Comparison of ENCODE assay signal across 14 cellular contexts in genomic region chr2:20179755-20180594, GRCh38. TPM values are rescaled to one million over a fixed set of nuclear protein-coding genes. Genes with fewer than 3 reads are reported as not detected.
DNase-seq lines count a peak whose midpoint lies in the region; ATAC-seq and TF ChIP-seq lines count a peak whose summit lies in the region.
"Had no signal": no experiment of that assay in that cellular context is flagged by ENCODE, and none has a peak within 500 bp of the region (broad histone marks: within the 10 kb centered on the region; RNA-seq: fewer than 3 reads in every experiment).

No MANE protein-coding gene starts in this region.

- H3K27me3 Mint-ChIP-seq in stimulated activated naive B cell treated with anti-CD40 and anti-IgM and Interleukin-4, amounts not matched to agents 10 μg/mL and 1 μg/mL and 100 μg/mL, for 72 hours, result no peaks in the 10 kb centered on the region
- H3K27me3 Mint-ChIP-seq: stimulated activated naive CD8-positive, alpha-beta T cell treated with anti-CD3 and anti-CD28 coated beads, Interleukin-15, Interleukin-2, amounts not matched to agents 100 ng/mL and 50 ng/mL, for 24 hours had no signal

- dilution Hi-C loops in mammary epithelial cell (cut with HindIII; ENCODE audit: low sequenced_read_pairs), result no loop called here

- peak; percentile 88 for DNase-seq in HPDE6-E6E7 (ENCODE audit: extremely low spot score)
- DNase-seq in mammary epithelial cell, result peak; percentile 95
- DNase-seq in lower lobe of right lung, result peak; percentile 88
- DNase-seq in stimulated activated naive B cell treated with anti-CD40 and anti-IgM and Interleukin-4, amounts not matched to agents 10 μg/mL and 1 μg/mL and 100 μg/mL, for 72 hours, result no peak
- no peak for DNase-seq in NOMO-1 (lab: John Stamatoyannopoulos, UW; ENCODE audit: unreplicated experiment in 2 of 2)
- DNase-seq: activated T-cell treated with anti-CD3 and anti-CD28 coated beads, Interleukin-2, amount 50 U/mL, for 48 hours; caudate nucleus; NCI-H226; T-helper 9 cell had no signal

- H3K79me2 ChIP-seq in mammary epithelial cell (ENCODE audit: insufficient read depth, low read length), result no peaks in the 10 kb centered on the region

- H3K4me3 ChIP-seq in mammary epithelial cell (replicated peaks in 1 of 3; ENCODE audit: insufficient read depth in 1 of 3, low read depth in 2 of 3, low read length in 3 of 3) (no peak overlapping the region), lower lobe of right lung (no peak overlapping the region)

- no peaks in the 10 kb centered on the region for H3K36me3 Mint-ChIP-seq in stimulated activated naive B cell treated with anti-CD40 and anti-IgM and Interleukin-4, amounts not matched to agents 10 μg/mL and 1 μg/mL and 100 μg/mL, for 72 hours

- no peak overlapping the region for H3K4me3 Mint-ChIP-seq in stimulated activated naive B cell treated with anti-CD40 and anti-IgM and Interleukin-4, amounts not matched to agents 10 μg/mL and 1 μg/mL and 100 μg/mL, for 72 hours
- H3K4me3 Mint-ChIP-seq: B cell; stimulated activated naive CD8-positive, alpha-beta T cell treated with anti-CD3 and anti-CD28 coated beads, Interleukin-15, Interleukin-2, amounts not matched to agents 100 ng/mL and 50 ng/mL, for 24 hours had no signal

- CTCF ChIA-PET in mammary epithelial cell (lab: Charles Lee; ENCODE audit: low non-redundant PET), result interaction anchor here (0.6 kb wide), 1 partner anchor 11 kb away, joined by 3 read pairs; no protein-coding TSS in a partner anchor

- H3K4me1 ChIP-seq in mammary epithelial cell (ENCODE audit: insufficient read depth, low read length) (peaks cover 55% of the 10 kb centered on the region), lower lobe of right lung (peaks cover 56% of the 10 kb centered on the region)

- peak overlapping the region; percentile 48 for H3K9ac ChIP-seq in mammary epithelial cell (ENCODE audit: insufficient read depth, low read length)

- ATAC-seq in lower lobe of right lung (peak; percentile 80 to 82), HG02678 (IDR thresholded peaks at IDR 0.05; ENCODE audit: unreplicated experiment) (no peak), GM18520 (IDR thresholded peaks at IDR 0.05; ENCODE audit: unreplicated experiment) (no peak)
- ATAC-seq in stimulated activated naive B cell treated with anti-CD40 and anti-IgM and Interleukin-4, amounts not matched to agents 10 μg/mL and 1 μg/mL and 100 μg/mL, for 72 hours (replicated peaks), result no peak

- no peaks in the 10 kb centered on the region for H3K9me3 Mint-ChIP-seq in stimulated activated naive B cell treated with anti-CD40 and anti-IgM and Interleukin-4, amounts not matched to agents 10 μg/mL and 1 μg/mL and 100 μg/mL, for 72 hours
- H3K9me3 Mint-ChIP-seq: stimulated activated naive CD8-positive, alpha-beta T cell treated with anti-CD3 and anti-CD28 coated beads, Interleukin-15, Interleukin-2, amounts not matched to agents 100 ng/mL and 50 ng/mL, for 24 hours had no signal

- in situ Hi-C loops in mammary epithelial cell (cut with MboI; ENCODE audit: low sequenced_read_pairs in 2 of 2), result loop anchor here in 1 of 2 donors (5.0 kb wide), 1 partner anchor 73 kb away; no protein-coding TSS in a partner anchor

- intact Hi-C loops in mammary epithelial cell (cut with micrococcal nuclease), result loop anchor here (1.0 to 2.0 kb wide), 3 partner anchors 39 to 71 kb away; partner anchors contain the start of gene SDC1
- intact Hi-C loops in lower lobe of right lung (cut with DNase I), result no loop called here

- H3K9me3 ChIP-seq in mammary epithelial cell (replicated peaks; ENCODE audit: insufficient read depth, low read length), result no peaks in the 10 kb centered on the region
- no peaks in the 10 kb centered on the region for H3K9me3 ChIP-seq in lower lobe of right lung

- H3K27me3 ChIP-seq in mammary epithelial cell (ENCODE audit: insufficient read depth, low read length), result no peaks in the 10 kb centered on the region
- no peaks in the 10 kb centered on the region for H3K27me3 ChIP-seq in lower lobe of right lung (ENCODE audit: low read depth)

- TF ChIP-seq CTCF in 22Rv1 (IDR thresholded peaks at IDR 0.05) (peak; percentile 47), mammary epithelial cell (conservative IDR thresholded peaks at IDR 0.05 in 1 of 2, IDR thresholded peaks at IDR 0.05 in 1 of 2; ENCODE audit: extremely low read depth in 1 of 2, insufficient read depth in 1 of 2, low read depth in 1 of 2, low read length in 2 of 2) (peak; percentile 14 to 54), lower lobe of right lung (IDR thresholded peaks at IDR 0.05) (no peak)

- H2AFZ ChIP-seq in mammary epithelial cell (ENCODE audit: low read depth, low read length), result peak overlapping the region; percentile 46

- H3K4me2 ChIP-seq in mammary epithelial cell (ENCODE audit: insufficient read depth, low read depth, low read length), result peak overlapping the region; percentile 56

- H3K36me3 ChIP-seq in mammary epithelial cell (ENCODE audit: insufficient read depth, low read length), result no peaks in the 10 kb centered on the region
- no peaks in the 10 kb centered on the region for H3K36me3 ChIP-seq in lower lobe of right lung

- H3K4me1 Mint-ChIP-seq in stimulated activated naive B cell treated with anti-CD40 and anti-IgM and Interleukin-4, amounts not matched to agents 10 μg/mL and 1 μg/mL and 100 μg/mL, for 72 hours, result no peaks in the 10 kb centered on the region
- H3K4me1 Mint-ChIP-seq: B cell had no signal

- WGBS in mammary epithelial cell (ENCODE audit: low coverage, missing lambda C conversion rate), result 71% methylated on average over 16 of the region's 25 CpGs

- H4K20me1 ChIP-seq in mammary epithelial cell (ENCODE audit: insufficient read depth, low read length), result no peaks in the 10 kb centered on the region

- no peak overlapping the region for H3K27ac Mint-ChIP-seq in stimulated activated naive B cell treated with anti-CD40 and anti-IgM and Interleukin-4, amounts not matched to agents 10 μg/mL and 1 μg/mL and 100 μg/mL, for 72 hours
- H3K27ac Mint-ChIP-seq: B cell; stimulated activated naive CD8-positive, alpha-beta T cell treated with anti-CD3 and anti-CD28 coated beads, Interleukin-15, Interleukin-2, amounts not matched to agents 100 ng/mL and 50 ng/mL, for 24 hours had no signal

- H3K27ac ChIP-seq in 22Rv1, result peak overlapping the region; percentile 73
- H3K27ac ChIP-seq in mammary epithelial cell (ENCODE audit: insufficient read depth, low read depth, low read length), result peak overlapping the region; percentile 85
- H3K27ac ChIP-seq in lower lobe of right lung, result peak overlapping the region; percentile 82

- no TSS peak for BruUV-seq in mammary epithelial cell (replicated peaks; lab: Mats Ljungman, UMichigan)

RNA-seq across cellular contexts. Expression of gene SDC1, which starts 45.0 kb away (rescaled TPM):
- total RNA-seq in mammary epithelial cell (1,000 to 10,000 TPM in 1 of 2 donors, 100 to 1,000 TPM in 1; 574 to 1,408 TPM), lower lobe of right lung (90.0 TPM)
- 1,215 TPM for polyA plus RNA-seq in mammary epithelial cell
- 602 TPM for polyA minus RNA-seq in mammary epithelial cell
- total RNA-seq: B cell had no signal

Comparison
In these comparisons a context has a peak if more than half of its experiments do, and no peak if none do; other contexts are left out.
1. DNase-seq: peak in HPDE6-E6E7 (single experiment), mammary epithelial cell (single experiment) and lower lobe of right lung (single experiment); none in stimulated activated naive B cell treated with anti-CD40 and anti-IgM and Interleukin-4, amounts not matched to agents 10 μg/mL and 1 μg/mL and 100 μg/mL, for 72 hours (single experiment) and NOMO-1 (0 of 2).
2. ATAC-seq: peak in lower lobe of right lung (2 of 2); none in stimulated activated naive B cell treated with anti-CD40 and anti-IgM and Interleukin-4, amounts not matched to agents 10 μg/mL and 1 μg/mL and 100 μg/mL, for 72 hours (0 of 2), HG02678 (single experiment) and GM18520 (single experiment).
3. Peak in every context shown above with its lines, with median percentiles within 50 percentile points of each other: H3K27ac ChIP-seq.